In the genomic region with DNA sequence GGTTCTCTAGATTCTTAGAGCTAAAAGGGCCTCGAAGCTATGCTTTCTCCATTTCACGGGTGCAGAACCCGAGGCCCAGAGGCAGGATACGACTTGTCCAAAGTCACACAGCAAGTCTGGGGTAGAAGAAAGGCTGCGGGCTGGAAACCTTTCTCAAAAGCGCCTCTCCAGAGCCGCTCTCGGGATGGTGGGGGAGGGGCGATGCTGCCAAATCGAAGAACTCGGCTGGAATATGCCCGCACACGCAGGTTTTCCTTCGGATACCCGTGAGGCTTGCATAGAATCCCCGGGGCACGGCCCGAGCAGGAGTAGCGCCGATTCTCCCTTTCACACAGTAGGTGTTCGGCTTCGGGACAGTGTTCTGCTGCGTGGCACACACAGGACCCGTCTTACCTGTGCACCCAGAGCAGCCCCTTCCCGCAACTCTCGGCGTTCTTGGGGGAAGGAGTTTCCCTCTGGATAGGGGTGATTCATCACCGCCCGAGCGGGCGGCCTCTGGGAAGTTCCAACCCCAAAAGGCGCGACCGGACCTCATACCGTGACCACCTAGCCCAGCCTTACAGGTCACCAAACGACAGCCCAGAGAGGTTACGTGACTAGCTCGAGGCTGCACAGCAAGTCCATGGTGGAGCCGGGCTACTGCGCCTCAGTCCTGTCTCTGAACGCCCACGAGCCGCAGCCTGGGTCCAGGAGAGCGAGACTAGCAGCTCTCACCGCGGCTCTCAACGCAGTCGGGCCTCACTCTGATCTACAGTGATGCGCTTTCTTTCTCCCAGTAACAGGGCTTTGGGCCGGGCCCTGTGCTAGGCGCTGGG, we compare ENCODE assay signal across 1 cellular context.
TF ChIP-seq lines count a peak whose summit lies in the region.

No MANE protein-coding gene starts in this region.

TF ChIP-seq in WTC11, 78 proteins besides CTCF, POLR2A, EP300 and RAD21 (continued from another document):
- TF ChIP-seq, protein P1, sequence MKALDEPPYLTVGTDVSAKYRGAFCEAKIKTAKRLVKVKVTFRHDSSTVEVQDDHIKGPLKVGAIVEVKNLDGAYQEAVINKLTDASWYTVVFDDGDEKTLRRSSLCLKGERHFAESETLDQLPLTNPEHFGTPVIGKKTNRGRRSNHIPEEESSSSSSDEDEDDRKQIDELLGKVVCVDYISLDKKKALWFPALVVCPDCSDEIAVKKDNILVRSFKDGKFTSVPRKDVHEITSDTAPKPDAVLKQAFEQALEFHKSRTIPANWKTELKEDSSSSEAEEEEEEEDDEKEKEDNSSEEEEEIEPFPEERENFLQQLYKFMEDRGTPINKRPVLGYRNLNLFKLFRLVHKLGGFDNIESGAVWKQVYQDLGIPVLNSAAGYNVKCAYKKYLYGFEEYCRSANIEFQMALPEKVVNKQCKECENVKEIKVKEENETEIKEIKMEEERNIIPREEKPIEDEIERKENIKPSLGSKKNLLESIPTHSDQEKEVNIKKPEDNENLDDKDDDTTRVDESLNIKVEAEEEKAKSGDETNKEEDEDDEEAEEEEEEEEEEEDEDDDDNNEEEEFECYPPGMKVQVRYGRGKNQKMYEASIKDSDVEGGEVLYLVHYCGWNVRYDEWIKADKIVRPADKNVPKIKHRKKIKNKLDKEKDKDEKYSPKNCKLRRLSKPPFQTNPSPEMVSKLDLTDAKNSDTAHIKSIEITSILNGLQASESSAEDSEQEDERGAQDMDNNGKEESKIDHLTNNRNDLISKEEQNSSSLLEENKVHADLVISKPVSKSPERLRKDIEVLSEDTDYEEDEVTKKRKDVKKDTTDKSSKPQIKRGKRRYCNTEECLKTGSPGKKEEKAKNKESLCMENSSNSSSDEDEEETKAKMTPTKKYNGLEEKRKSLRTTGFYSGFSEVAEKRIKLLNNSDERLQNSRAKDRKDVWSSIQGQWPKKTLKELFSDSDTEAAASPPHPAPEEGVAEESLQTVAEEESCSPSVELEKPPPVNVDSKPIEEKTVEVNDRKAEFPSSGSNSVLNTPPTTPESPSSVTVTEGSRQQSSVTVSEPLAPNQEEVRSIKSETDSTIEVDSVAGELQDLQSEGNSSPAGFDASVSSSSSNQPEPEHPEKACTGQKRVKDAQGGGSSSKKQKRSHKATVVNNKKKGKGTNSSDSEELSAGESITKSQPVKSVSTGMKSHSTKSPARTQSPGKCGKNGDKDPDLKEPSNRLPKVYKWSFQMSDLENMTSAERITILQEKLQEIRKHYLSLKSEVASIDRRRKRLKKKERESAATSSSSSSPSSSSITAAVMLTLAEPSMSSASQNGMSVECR (CRISPR knock-in tag; IDR thresholded peaks at IDR 0.05; ENCODE audit: borderline replicate concordance): no peak
- no peak for TF ChIP-seq CREM (CRISPR knock-in tag; IDR thresholded peaks at IDR 0.05)
- no peak for TF ChIP-seq ATF1 (CRISPR knock-in tag; IDR thresholded peaks at IDR 0.05)
- peak; percentile 66; the same call in 1 of the 2 replicates for TF ChIP-seq GTF2I (CRISPR knock-in tag; conservative IDR thresholded peaks at IDR 0.05)
- 0 out of 2 replicates have a peak, but pooled peaks have one; percentile 25 for TF ChIP-seq MYBL2 (CRISPR knock-in tag; IDR thresholded peaks at IDR 0.05)
